ENCODE assay signal across 29 cellular contexts in genomic region chr4:145912391-145912790, GRCh38.
"Had no signal": no experiment of that assay in that cellular context is flagged by ENCODE, and none has a peak within 500 bp of the region (broad histone marks: within the 10 kb centered on the region; RNA-seq: fewer than 3 reads in every experiment).

No MANE protein-coding gene starts in this region.

- H3K36me3 ChIP-seq: esophagus muscularis mucosa, heart right ventricle, left lung, ovary, stomach, tibial nerve had no signal

- H3K27me3 Mint-ChIP-seq: activated CD4-positive, alpha-beta memory T cell treated with anti-CD3 and anti-CD28 coated beads for 36 hours; activated CD4-positive, alpha-beta T cell treated with anti-CD3 and anti-CD28 coated beads, Interleukin-2, amount 10 ng/mL, durations not matched to agents 24 days and 14 days; activated naive CD8-positive, alpha-beta T cell treated with anti-CD3 and anti-CD28 coated beads, Interleukin-2, amount 10 ng/mL, durations not matched to agents 7 days and 5 days; dendritic cell treated with granulocyte-macrophage colony-stimulating factor and Interleukin-4, amounts not matched to agents 40 ng/mL and 50 ng/mL, for 4 days; naive thymus-derived CD4-positive, alpha-beta T cell; progenitor cell of endocrine pancreas; stimulated activated naive B cell treated with anti-CD40 and anti-IgM and Interleukin-4, amounts not matched to agents 10 μg/mL and 1 μg/mL and 100 μg/mL, for 72 hours had no signal

- H3K9me3 ChIP-seq: esophagus muscularis mucosa, heart right ventricle, left lung, ovary, stomach, tibial nerve had no signal

- H3K4me1 ChIP-seq: foreskin keratinocyte, left lung had no signal

- H3K27me3 ChIP-seq: esophagus muscularis mucosa, foreskin keratinocyte, heart right ventricle, left lung, ovary, stomach, tibial nerve had no signal

- H3K27ac Mint-ChIP-seq: activated CD4-positive, alpha-beta memory T cell treated with anti-CD3 and anti-CD28 coated beads for 36 hours; activated CD4-positive, alpha-beta T cell treated with anti-CD3 and anti-CD28 coated beads, Interleukin-2, amount 10 ng/mL, durations not matched to agents 24 days and 14 days; activated naive CD4-positive, alpha-beta T cell treated with anti-CD3 and anti-CD28 coated beads for 36 hours; activated naive CD8-positive, alpha-beta T cell treated with anti-CD3 and anti-CD28 coated beads, Interleukin-2, amount 10 ng/mL, durations not matched to agents 7 days and 5 days; activated T-helper 1 cell treated with anti-CD3 and anti-CD28 coated beads, Interleukin-12 subunit alpha, Interleukin-12 subunit beta, Interleukin-2, Interleukin-4 antibody, amounts not matched to agents 30 ng/mL and 10 ng/mL and 1 ng/mL, durations not matched to agents 14 hours and 24 hours and 36 hours; dendritic cell treated with granulocyte-macrophage colony-stimulating factor and Interleukin-4, amounts not matched to agents 40 ng/mL and 50 ng/mL, for 4 days; naive thymus-derived CD4-positive, alpha-beta T cell; progenitor cell of endocrine pancreas; stimulated activated naive B cell treated with anti-CD40 and anti-IgM and Interleukin-4, amounts not matched to agents 10 μg/mL and 1 μg/mL and 100 μg/mL, for 72 hours had no signal

- DNase-seq: activated CD4-positive, alpha-beta memory T cell treated with anti-CD3 and anti-CD28 coated beads for 36 hours; activated CD4-positive, alpha-beta T cell treated with anti-CD3 and anti-CD28 coated beads, Interleukin-2, amount 10 ng/mL, durations not matched to agents 24 days and 14 days; activated CD8-positive, alpha-beta memory T cell treated with anti-CD3 and anti-CD28 coated beads, Interleukin-2, amount 50 U/mL, for 4 hours; activated effector memory CD4-positive, alpha-beta T cell treated with anti-CD3 and anti-CD28 coated beads, Interleukin-2, amount 50 U/mL, for 16 hours; activated naive CD4-positive, alpha-beta T cell treated with anti-CD3 and anti-CD28 coated beads for 36 hours; activated naive CD8-positive, alpha-beta T cell treated with anti-CD3 and anti-CD28 coated beads, Interleukin-2, amount 10 ng/mL, durations not matched to agents 7 days and 5 days; activated T-cell treated with anti-CD3 and anti-CD28 coated beads, Interleukin-2, amount 50 U/mL, for 1 hour; amygdala; central memory CD4-positive, alpha-beta T cell; foreskin keratinocyte; heart right ventricle; left lung; midbrain; naive thymus-derived CD4-positive, alpha-beta T cell; ovary; retina; stimulated activated CD4-positive, alpha-beta T cell treated with anti-CD3 and anti-CD28 coated beads, Interleukin-1b, Interleukin-23, amount 100 ng/mL, for 48 hours; stimulated activated naive B cell treated with anti-CD40 and anti-IgM and Interleukin-4, amounts not matched to agents 10 μg/mL and 1 μg/mL and 100 μg/mL, for 72 hours; stomach had no signal

- H3K4me3 ChIP-seq: esophagus muscularis mucosa, heart right ventricle, left lung, lung, ovary, smooth muscle cell, stomach, tibial nerve had no signal

- ATAC-seq: activated CD4-positive, CD25-positive, alpha-beta regulatory T cell treated with anti-CD3 and anti-CD28 coated beads, Interleukin-2, amount 50 U/mL, for 24 hours; foreskin keratinocyte; heart right ventricle; left lung; naive thymus-derived CD4-positive, alpha-beta T cell; sciatic nerve; stimulated activated naive B cell treated with anti-CD40 and anti-IgM and Interleukin-4, amounts not matched to agents 10 μg/mL and 1 μg/mL and 100 μg/mL, for 72 hours had no signal

- H3K4me2 ChIP-seq: smooth muscle cell had no signal

- H3K27ac ChIP-seq: esophagus muscularis mucosa, foreskin keratinocyte, heart right ventricle, left lung, ovary, stomach, tibial nerve, VCaP had no signal

- H3K9me3 Mint-ChIP-seq: activated CD4-positive, alpha-beta memory T cell treated with anti-CD3 and anti-CD28 coated beads for 36 hours; activated CD4-positive, alpha-beta T cell treated with anti-CD3 and anti-CD28 coated beads, Interleukin-2, amount 10 ng/mL, durations not matched to agents 24 days and 14 days; activated naive CD4-positive, alpha-beta T cell treated with anti-CD3 and anti-CD28 coated beads for 36 hours; activated T-helper 1 cell treated with anti-CD3 and anti-CD28 coated beads, Interleukin-12 subunit alpha, Interleukin-12 subunit beta, Interleukin-2, Interleukin-4 antibody, amounts not matched to agents 30 ng/mL and 10 ng/mL and 1 ng/mL, durations not matched to agents 14 hours and 24 hours and 36 hours; dendritic cell treated with granulocyte-macrophage colony-stimulating factor and Interleukin-4, amounts not matched to agents 40 ng/mL and 50 ng/mL, for 4 days had no signal

- H3K4me3 Mint-ChIP-seq: activated CD4-positive, alpha-beta memory T cell treated with anti-CD3 and anti-CD28 coated beads for 36 hours; activated CD4-positive, alpha-beta T cell treated with anti-CD3 and anti-CD28 coated beads, Interleukin-2, amount 10 ng/mL, durations not matched to agents 24 days and 14 days; activated naive CD4-positive, alpha-beta T cell treated with anti-CD3 and anti-CD28 coated beads for 36 hours; activated naive CD8-positive, alpha-beta T cell treated with anti-CD3 and anti-CD28 coated beads, Interleukin-2, amount 10 ng/mL, durations not matched to agents 7 days and 5 days; activated T-helper 1 cell treated with anti-CD3 and anti-CD28 coated beads, Interleukin-12 subunit alpha, Interleukin-12 subunit beta, Interleukin-2, Interleukin-4 antibody, amounts not matched to agents 30 ng/mL and 10 ng/mL and 1 ng/mL, durations not matched to agents 14 hours and 24 hours and 36 hours; dendritic cell treated with granulocyte-macrophage colony-stimulating factor and Interleukin-4, amounts not matched to agents 40 ng/mL and 50 ng/mL, for 4 days; naive thymus-derived CD4-positive, alpha-beta T cell; stimulated activated naive B cell treated with anti-CD40 and anti-IgM and Interleukin-4, amounts not matched to agents 10 μg/mL and 1 μg/mL and 100 μg/mL, for 72 hours had no signal
